Comparison of ENCODE assay signal across 17 cellular contexts in genomic region chr2:119219873-119220272, GRCh38.
"Had no signal": no experiment of that assay in that cellular context is flagged by ENCODE, and none has a peak within 500 bp of the region (broad histone marks: within the 10 kb centered on the region; RNA-seq: fewer than 3 reads in every experiment).

No MANE protein-coding gene starts in this region.

- ATAC-seq: left ventricle myocardium superior; naive thymus-derived CD4-positive, alpha-beta T cell had no signal

- H3K27me3 ChIP-seq: colonic mucosa, thyroid gland had no signal

- H3K27ac Mint-ChIP-seq: activated naive CD8-positive, alpha-beta T cell treated with anti-CD3 and anti-CD28 coated beads, Interleukin-2, amount 10 ng/mL, durations not matched to agents 7 days and 5 days; brain; immature natural killer cell; memory B cell; naive thymus-derived CD4-positive, alpha-beta T cell; neural progenitor cell; progenitor cell of endocrine pancreas had no signal

- H3K9ac ChIP-seq: neural progenitor cell had no signal

- H3K4me3 Mint-ChIP-seq: activated naive CD8-positive, alpha-beta T cell treated with anti-CD3 and anti-CD28 coated beads, Interleukin-2, amount 10 ng/mL, durations not matched to agents 7 days and 5 days; brain; immature natural killer cell; memory B cell; naive thymus-derived CD4-positive, alpha-beta T cell; neural progenitor cell had no signal

- H3K4me3 ChIP-seq: colonic mucosa, neural progenitor cell, thyroid gland had no signal

- H3K36me3 ChIP-seq: colonic mucosa, neural progenitor cell, thyroid gland had no signal

- H3K27ac ChIP-seq: colonic mucosa, neural progenitor cell, thyroid gland had no signal

- H3K9me3 ChIP-seq: colonic mucosa, thyroid gland had no signal

- DNase-seq: activated CD4-positive, CD25-positive, alpha-beta regulatory T cell treated with anti-CD3 and anti-CD28 coated beads, Interleukin-2, amount 50 U/mL, for 72 hours; activated gamma-delta T cell; activated naive CD8-positive, alpha-beta T cell treated with anti-CD3 and anti-CD28 coated beads, Interleukin-2, amount 10 ng/mL, durations not matched to agents 7 days and 5 days; central memory CD4-positive, alpha-beta T cell; colonic mucosa; immature natural killer cell; left ventricle myocardium superior; naive thymus-derived CD4-positive, alpha-beta T cell; stimulated activated CD4-positive, alpha-beta T cell treated with anti-CD3 and anti-CD28 coated beads, Interleukin-12 subunit alpha, Interleukin-12 subunit beta, amount 100 ng/mL, for 4 hours; stimulated activated CD4-positive, alpha-beta T cell treated with anti-CD3 and anti-CD28 coated beads, Interleukin-1b, Interleukin-23, amount 100 ng/mL, for 48 hours; stimulated activated CD8-positive, alpha-beta memory T cell treated with anti-CD3 and anti-CD28 coated beads, Interleukin-4, amount 100 ng/mL, for 48 hours; stimulated activated naive CD4-positive, alpha-beta T cell had no signal

- H3K9me3 Mint-ChIP-seq: activated naive CD8-positive, alpha-beta T cell treated with anti-CD3 and anti-CD28 coated beads, Interleukin-2, amount 10 ng/mL, durations not matched to agents 7 days and 5 days; immature natural killer cell; memory B cell; naive thymus-derived CD4-positive, alpha-beta T cell; neural progenitor cell had no signal

- H3K36me3 Mint-ChIP-seq: activated naive CD8-positive, alpha-beta T cell treated with anti-CD3 and anti-CD28 coated beads, Interleukin-2, amount 10 ng/mL, durations not matched to agents 7 days and 5 days; brain; immature natural killer cell; memory B cell; naive thymus-derived CD4-positive, alpha-beta T cell; neural progenitor cell had no signal

- H3K4me1 Mint-ChIP-seq: activated naive CD8-positive, alpha-beta T cell treated with anti-CD3 and anti-CD28 coated beads, Interleukin-2, amount 10 ng/mL, durations not matched to agents 7 days and 5 days had no signal
